9 cellular contexts compared by ENCODE assay signal in genomic region chr1:39692152-39693064, GRCh38. TPM values are rescaled to one million over a fixed set of nuclear protein-coding genes. Genes with fewer than 3 reads are reported as not detected.
DNase-seq lines count a peak whose midpoint lies in the region; ATAC-seq and TF ChIP-seq lines count a peak whose summit lies in the region.
"Had no signal": no experiment of that assay in that cellular context is flagged by ENCODE, and none has a peak within 500 bp of the region (broad histone marks: within the 10 kb centered on the region; RNA-seq: fewer than 3 reads in every experiment).

No MANE protein-coding gene starts in this region.

- no peak for TF ChIP-seq EP300 in esophagus muscularis mucosa (IDR thresholded peaks at IDR 0.05)

- no peaks in the 10 kb centered on the region for H3K9me3 ChIP-seq in esophagus muscularis mucosa
- H3K9me3 ChIP-seq in psoas muscle = no peaks in the 10 kb centered on the region
- no peaks in the 10 kb centered on the region for H3K9me3 ChIP-seq in SJCRH30 (replicated peaks)

- no peak for TF ChIP-seq POLR2A in esophagus muscularis mucosa (IDR thresholded peaks at IDR 0.05; ENCODE audit: low read depth)

- ATAC-seq in psoas muscle (no peak), GM18867 (IDR thresholded peaks at IDR 0.05; ENCODE audit: unreplicated experiment) (no peak)

- H3K4me3 ChIP-seq in esophagus muscularis mucosa (peak overlapping the region; percentile 46 to 62 (median 48)), psoas muscle (peak overlapping the region; percentile 53), SJCRH30 (no peak overlapping the region)

- intact Hi-C loops in esophagus muscularis mucosa (cut with DNase I) (no loop called here), psoas muscle (cut with DNase I) (loop anchor here in 1 of 2 donors (2.0 kb wide), 1 partner anchor 20 kb away; the partner anchor contains the start of gene NT5C1A)

- no peak for TF ChIP-seq CTCF in esophagus muscularis mucosa (IDR thresholded peaks at IDR 0.05)
- no peak for TF ChIP-seq CTCF in psoas muscle (IDR thresholded peaks at IDR 0.05)

- no peak overlapping the region for H3K27ac ChIP-seq in esophagus muscularis mucosa (replicated peaks in 1 of 4)
- H3K27ac ChIP-seq in psoas muscle = peak overlapping the region; percentile 85
- no peak overlapping the region for H3K27ac ChIP-seq in SJCRH30

- DNase-seq in G401 (ENCODE audit: low spot score) (peak; percentile 25), NCI-H748 treated with DMSO at 0.1 percent for 48 hours (lab: John Stamatoyannopoulos, UW) (peak; percentile 98), esophagus muscularis mucosa (ENCODE audit: extremely low spot score) (no peak), psoas muscle (no peak), SJCRH30 (no peak), GM03348 (ENCODE audit: low spot score) (no peak), NCI-H524 treated with DMSO at 0.1 percent for 48 hours (lab: John Stamatoyannopoulos, UW) (no peak)

- H3K36me3 ChIP-seq in esophagus muscularis mucosa (no peaks in the 10 kb centered on the region), psoas muscle (ENCODE audit: insufficient read depth in 1 of 2, low read depth in 1 of 2) (no peaks in the 10 kb centered on the region), SJCRH30 (no peaks in the 10 kb centered on the region)

- in situ Hi-C loops in G401 (cut with HindIII; ENCODE audit: low sequenced_read_pairs) = no loop called here

- 17% methylated on average over 43 of the region's 56 CpGs for WGBS in esophagus muscularis mucosa
- 24 to 33% (median 32%) methylated on average over 55 to 56 of the region's 56 CpGs for WGBS in psoas muscle, 3 donors

- H3K27me3 ChIP-seq in esophagus muscularis mucosa (peaks cover 0 to 74% (median 38%) of the 10 kb centered on the region in 4 donors), psoas muscle (ENCODE audit: insufficient read depth in 3 of 3, low read length in 2 of 3) (peaks cover 0 to 5% (median 0%) of the 10 kb centered on the region in 3 donors), SJCRH30 (0 out of 2 replicates have a peak, but pooled peaks cover 2% of the 10 kb centered on the region)

- H3K4me1 ChIP-seq in esophagus muscularis mucosa (peaks cover 13 to 23% (median 21%) of the 10 kb centered on the region in 4 donors), psoas muscle (peaks cover 34% of the 10 kb centered on the region), SJCRH30 (peaks cover 23% of the 10 kb centered on the region)

RNA-seq across cellular contexts. Expression of gene HPCAL4, which starts 1.2 kb away (rescaled TPM):
- total RNA-seq in G401 (2014; rRNA removed; shearing (Covaris generic)) = 0.62 and 1.9 TPM in 2 replicates
- total RNA-seq in esophagus muscularis mucosa = under 1 TPM in 2 of 4 donors, not detected in 2; 0.13 to 0.33 TPM
- total RNA-seq in psoas muscle = 1 to 10 TPM; 1.3 to 9.4 (median 3.1) TPM
- polyA plus RNA-seq in psoas muscle = 1 to 10 TPM in 2 of 3 donors, under 1 TPM in 1; 0.29 to 3.2 (median 1.3) TPM
- total RNA-seq in SJCRH30 (2014; rRNA removed; shearing (Covaris generic)) = 0.42 and 0.53 TPM in 2 replicates

RNA-seq across cellular contexts. Expression of gene NT5C1A, which starts 20.5 kb away (rescaled TPM):
- not detected in 2 replicates for total RNA-seq in G401 (2014; rRNA removed; shearing (Covaris generic))
- under 1 TPM in 1 of 4 donors, not detected in 3; 0.26 TPM for total RNA-seq in esophagus muscularis mucosa
- total RNA-seq in psoas muscle = 100 to 1,000 TPM in 1 of 4 donors, 10 to 100 TPM in 3; 35.0 to 112 (median 63.3) TPM
- polyA plus RNA-seq in psoas muscle = 1 to 10 TPM; 1.2 to 7.7 (median 2.3) TPM
- total RNA-seq in SJCRH30 (2014; rRNA removed; shearing (Covaris generic)) = 0.12 TPM in 1 of 2 replicates, not detected in the other
- total RNA-seq: RPMI7951 had no signal

RNA-seq across cellular contexts. Expression of gene PPIE, which starts 46.3 kb away (rescaled TPM):
- 80.4 and 86.0 TPM in 2 replicates for total RNA-seq in G401 (2014; rRNA removed; shearing (Covaris generic))
- total RNA-seq in esophagus muscularis mucosa (10 to 100 TPM; 30.3 to 42.0 (median 37.9) TPM), psoas muscle (10 to 100 TPM; 23.5 to 34.3 (median 33.2) TPM)
- polyA plus RNA-seq in psoas muscle = 10 to 100 TPM; 44.5 to 53.2 (median 49.4) TPM
- 62.2 and 64.0 TPM in 2 replicates for total RNA-seq in SJCRH30 (2014; rRNA removed; shearing (Covaris generic))

RNA-seq across cellular contexts. Expression of gene HEYL, which starts 53.0 kb away (rescaled TPM):
- 0.07 and 1.2 TPM in 2 replicates for total RNA-seq in G401 (2014; rRNA removed; shearing (Covaris generic))
- total RNA-seq in esophagus muscularis mucosa (1 to 10 TPM; 5.6 to 8.8 (median 8.4) TPM), psoas muscle (10 to 100 TPM in 1 of 4 donors, 1 to 10 TPM in 3; 4.1 to 10.0 (median 6.5) TPM)
- 1 to 10 TPM; 2.1 to 5.8 (median 3.2) TPM for polyA plus RNA-seq in psoas muscle
- 61.9 and 66.5 TPM in 2 replicates for total RNA-seq in SJCRH30 (2014; rRNA removed; shearing (Covaris generic))
- total RNA-seq: RPMI7951 had no signal

Comparison
In these comparisons a context has a peak if more than half of its experiments do, and no peak if none do; other contexts are left out.
1. DNase-seq: peak in G401 (single experiment) and NCI-H748 treated with DMSO at 0.1 percent for 48 hours (single experiment); none in esophagus muscularis mucosa (single experiment), psoas muscle (0 of 2), SJCRH30 (0 of 2), GM03348 (single experiment) and NCI-H524 treated with DMSO at 0.1 percent for 48 hours (single experiment).
2. RNA of gene NT5C1A, which starts 20.5 kb away (total RNA-seq): 35.0 to 112 TPM in psoas muscle; 0.26 TPM in esophagus muscularis mucosa, 0.12 TPM in SJCRH30 and not detected in G401; every median in the first group is over 10 times any median in the second.